8 cellular contexts compared by ENCODE assay signal in the genomic region with DNA sequence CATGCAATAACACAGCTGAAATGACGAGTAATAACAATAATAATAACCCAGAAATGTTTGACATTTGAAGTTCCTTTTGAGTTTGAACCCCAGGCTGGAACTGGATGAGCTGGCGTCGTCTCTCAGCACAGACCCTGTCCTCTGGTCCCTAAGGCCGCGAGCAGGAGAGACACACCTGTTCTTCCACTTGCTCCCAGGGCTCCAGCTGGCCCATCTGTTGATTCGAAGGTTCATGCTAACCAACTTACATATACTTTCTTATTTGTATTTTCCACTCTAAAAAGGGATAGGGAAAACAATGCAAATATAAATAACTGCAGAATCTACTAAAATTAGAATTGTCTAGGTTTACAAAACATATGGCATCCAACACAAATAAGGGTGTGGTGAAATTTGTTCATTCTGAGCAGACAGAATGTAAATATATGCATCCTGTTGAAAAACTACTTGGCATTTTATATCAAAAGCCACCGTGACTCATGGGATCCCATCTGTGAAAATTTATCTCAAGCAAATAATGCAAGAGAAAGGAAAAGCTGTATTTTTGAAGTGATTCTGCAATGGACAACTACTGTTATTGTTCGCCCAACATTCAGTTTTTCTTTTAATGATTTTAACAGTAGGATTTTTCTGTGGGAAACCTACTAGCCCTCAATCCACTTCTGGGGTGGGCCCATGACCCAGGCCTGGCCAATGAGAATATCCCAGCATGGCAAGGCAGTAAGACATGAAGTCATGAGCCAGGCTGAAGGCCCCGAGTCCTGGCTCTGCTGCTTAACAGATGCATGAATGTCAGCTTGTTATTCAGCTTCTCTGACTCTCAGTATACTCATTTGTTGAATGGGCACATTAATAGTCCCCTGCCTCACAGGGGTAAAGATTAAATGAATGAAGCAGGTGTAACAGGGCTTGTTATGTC. TPM values are rescaled to one million over a fixed set of nuclear protein-coding genes. Genes with fewer than 3 reads are reported as not detected.
DNase-seq lines count a peak whose midpoint lies in the region; ATAC-seq, FAIRE-seq and TF ChIP-seq lines count a peak whose summit lies in the region.

No MANE protein-coding gene starts in this region.

- peaks cover 18% of the 10 kb centered on the region for H3K4me1 ChIP-seq in keratinocyte (ENCODE audit: control insufficient read depth, extremely low read depth, insufficient read depth, low read length)

- peak overlapping the region; percentile 78 for H3K9ac ChIP-seq in keratinocyte (ENCODE audit: control insufficient read depth, extremely low read depth, insufficient read depth, low read length)

- FAIRE-seq in keratinocyte (lab: Jason Lieb, UNC) = no peak

- no peaks in the 10 kb centered on the region for H3K36me3 Mint-ChIP-seq in activated CD4-positive, alpha-beta T cell treated with anti-CD3 and anti-CD28 coated beads, Interleukin-2, amount 10 ng/mL, durations not matched to agents 24 days and 14 days (ENCODE audit: low read depth)
- no peaks in the 10 kb centered on the region for H3K36me3 Mint-ChIP-seq in activated T-helper 17 cell treated with anti-CD3 and anti-CD28 coated beads, Interleukin-2, amount 50 U/mL, for 72 hours (ENCODE audit: low read depth)

- dilution Hi-C loops in keratinocyte (cut with MboI; ENCODE audit: extremely low pct_ligation_motif_present, low sequenced_read_pairs) = no loop called here

- H3K9me3 ChIP-seq in keratinocyte (ENCODE audit: control insufficient read depth, low read depth, low read length) = no peaks in the 10 kb centered on the region

- H3K27ac Mint-ChIP-seq in activated CD4-positive, alpha-beta T cell treated with anti-CD3 and anti-CD28 coated beads, Interleukin-2, amount 10 ng/mL, durations not matched to agents 24 days and 14 days = peak overlapping the region; percentile 97
- H3K27ac Mint-ChIP-seq in activated T-helper 17 cell treated with anti-CD3 and anti-CD28 coated beads, Interleukin-2, amount 50 U/mL, for 72 hours = peak overlapping the region; percentile 84

- H4K20me1 ChIP-seq in keratinocyte (ENCODE audit: control insufficient read depth, extremely low read depth, insufficient read depth, low read length) = no peaks in the 10 kb centered on the region

- peak overlapping the region in 2 of 3 experiments; percentile 60 to 76 for H3K4me3 ChIP-seq in keratinocyte (ENCODE audit: control insufficient read depth in 2 of 3, extremely low read depth in 1 of 3, insufficient read depth in 2 of 3, low read depth in 1 of 3, low read length in 3 of 3)

- H3K27me3 ChIP-seq in keratinocyte (ENCODE audit: control insufficient read depth, extremely low read depth, insufficient read depth, low read length) = peaks cover 4% of the 10 kb centered on the region

- no peaks in the 10 kb centered on the region for H3K79me2 ChIP-seq in keratinocyte (ENCODE audit: control insufficient read depth, insufficient read depth, low read length)

- intact Hi-C loops in activated CD4-positive, alpha-beta T cell treated with anti-CD3 and anti-CD28 coated beads, Interleukin-2, amount 10 ng/mL, durations not matched to agents 24 days and 14 days (cut with micrococcal nuclease) = loop anchor here (1.0 to 5.0 kb wide), 6 partner anchors 13 to 149 kb away; a partner anchor contains a TSS

- peaks cover 22% of the 10 kb centered on the region for H3K4me1 Mint-ChIP-seq in activated CD4-positive, alpha-beta T cell treated with anti-CD3 and anti-CD28 coated beads, Interleukin-2, amount 10 ng/mL, durations not matched to agents 24 days and 14 days
- H3K4me1 Mint-ChIP-seq in activated T-helper 17 cell treated with anti-CD3 and anti-CD28 coated beads, Interleukin-2, amount 50 U/mL, for 72 hours = peaks cover 23% of the 10 kb centered on the region

- no peak for TF ChIP-seq CTCF in keratinocyte (optimal IDR thresholded peaks at IDR 0.05 in 1 of 3, IDR thresholded peaks at IDR 0.05 in 1 of 3, conservative IDR thresholded peaks at IDR 0.05 in 1 of 3; ENCODE audit: extremely low read depth in 1 of 3, insufficient read depth in 2 of 3, low read length in 3 of 3)

- peaks cover 18% of the 10 kb centered on the region for H3K27me3 Mint-ChIP-seq in activated CD4-positive, alpha-beta T cell treated with anti-CD3 and anti-CD28 coated beads, Interleukin-2, amount 10 ng/mL, durations not matched to agents 24 days and 14 days
- peaks cover 10% of the 10 kb centered on the region for H3K27me3 Mint-ChIP-seq in activated T-helper 17 cell treated with anti-CD3 and anti-CD28 coated beads, Interleukin-2, amount 50 U/mL, for 72 hours

- DNase-seq in activated CD4-positive, alpha-beta T cell treated with anti-CD3 and anti-CD28 coated beads, Interleukin-2, amount 10 ng/mL, durations not matched to agents 24 days and 14 days = no peak
- no peak for DNase-seq in activated CD4-positive, alpha-beta T cell treated with anti-CD3 and anti-CD28 coated beads for 1 hour
- DNase-seq in keratinocyte (ENCODE audit: low read depth, low spot score) (no peak), AG20443 (ENCODE audit: low spot score) (no peak), medulla oblongata (ENCODE audit: extremely low spot score) (no peak)

- peak overlapping the region; percentile 99 for H2AFZ ChIP-seq in keratinocyte (ENCODE audit: control insufficient read depth, low read length)

- H3K4me3 Mint-ChIP-seq in activated CD4-positive, alpha-beta T cell treated with anti-CD3 and anti-CD28 coated beads, Interleukin-2, amount 10 ng/mL, durations not matched to agents 24 days and 14 days = peak overlapping the region; percentile 86
- H3K4me3 Mint-ChIP-seq in activated T-helper 17 cell treated with anti-CD3 and anti-CD28 coated beads, Interleukin-2, amount 50 U/mL, for 72 hours = peak overlapping the region; percentile 61

- no peak for ATAC-seq in activated T-helper 17 cell treated with anti-CD3 and anti-CD28 coated beads, Interleukin-2, amount 50 U/mL, for 72 hours (replicated peaks)
- no peak for ATAC-seq in GM18520 (IDR thresholded peaks at IDR 0.05; ENCODE audit: unreplicated experiment)

- peak overlapping the region; percentile 82 for H3K27ac ChIP-seq in keratinocyte (ENCODE audit: control insufficient read depth, insufficient read depth, low read length)
- H3K27ac ChIP-seq in temporal lobe (ENCODE audit: low read depth, low read length) = peak overlapping the region; percentile 44

- no peaks in the 10 kb centered on the region for H3K9me1 ChIP-seq in keratinocyte (ENCODE audit: control insufficient read depth, extremely low read depth, insufficient read depth, low read length)

- no peaks in the 10 kb centered on the region for H3K36me3 ChIP-seq in keratinocyte (ENCODE audit: control insufficient read depth in 2 of 2, extremely low read depth in 1 of 2, insufficient read depth in 2 of 2, low read length in 2 of 2)

- H3K9me3 Mint-ChIP-seq in activated CD4-positive, alpha-beta T cell treated with anti-CD3 and anti-CD28 coated beads, Interleukin-2, amount 10 ng/mL, durations not matched to agents 24 days and 14 days = no peaks in the 10 kb centered on the region
- H3K9me3 Mint-ChIP-seq in activated T-helper 17 cell treated with anti-CD3 and anti-CD28 coated beads, Interleukin-2, amount 50 U/mL, for 72 hours = no peaks in the 10 kb centered on the region

- peak overlapping the region; percentile 89 for H3K4me2 ChIP-seq in keratinocyte (ENCODE audit: control insufficient read depth, extremely low read depth, insufficient read depth, low read depth, low read length)

RNA-seq across cellular contexts. Expression of a gene that starts 13.2 kb away (rescaled TPM):
- 2.2 and 3.1 TPM in 2 replicates for total RNA-seq in activated CD4-positive, alpha-beta T cell treated with anti-CD3 and anti-CD28 coated beads, Interleukin-2, amount 10 ng/mL, durations not matched to agents 24 days and 14 days
- total RNA-seq in activated T-helper 17 cell treated with anti-CD3 and anti-CD28 coated beads, Interleukin-2, amount 50 U/mL, for 72 hours = 1 to 10 TPM; 5.1 to 7.5 TPM
- 2.1 to 4.8 TPM (median 2.3 TPM) in 3 replicates for polyA plus RNA-seq in keratinocyte
- polyA plus RNA-seq in keratinocyte (2011; ENCODE audit: low read depth) = 1.2 TPM
- polyA plus RNA-seq in keratinocyte (2011; cell fraction: cytosol; rRNA removed) = 2.6 and 4.0 TPM in 2 replicates
- 1.1 and 1.7 TPM in 2 replicates for polyA plus RNA-seq in keratinocyte (2011; cell fraction: nucleus; rRNA removed)
- 1.2 and 3.0 TPM in 2 replicates for polyA plus RNA-seq in keratinocyte (2012; ENCODE audit: low replicate concordance)
- polyA minus RNA-seq in keratinocyte = 0.92 to 1.9 TPM (median 1.1 TPM) in 3 replicates
- 1.5 TPM for polyA minus RNA-seq in keratinocyte (2011; cell fraction: cytosol; rRNA and poly(A)+ RNA removed)
- polyA minus RNA-seq in keratinocyte (2011; cell fraction: nucleus; rRNA and poly(A)+ RNA removed) = 0.53 and 1.6 TPM in 2 replicates
- 13.8 TPM for total RNA-seq in temporal lobe
